In genomic region chr1:227416156-227416865, GRCh38 we compare ENCODE assay signal across 29 cellular contexts.
DNase-seq lines count a peak whose midpoint lies in the region; ATAC-seq, FAIRE-seq and TF ChIP-seq lines count a peak whose summit lies in the region.
"Had no signal": no experiment of that assay in that cellular context is flagged by ENCODE, and none has a peak within 500 bp of the region (broad histone marks: within the 10 kb centered on the region; RNA-seq: fewer than 3 reads in every experiment).

No MANE protein-coding gene starts in this region.

- H3K9me3 ChIP-seq in ascending aorta (no peaks in the 10 kb centered on the region), thoracic aorta (no peaks in the 10 kb centered on the region), neuronal stem cell (replicated peaks in 1 of 2; ENCODE audit: control insufficient read depth in 2 of 2, insufficient read depth in 1 of 2, low read depth in 1 of 2, low read length in 2 of 2) (no peaks in the 10 kb centered on the region)
- H3K9me3 ChIP-seq: spleen, testis, vagina had no signal

- no peak overlapping the region for H3K23ac ChIP-seq in neuronal stem cell (ENCODE audit: low read depth, low read length, poor library complexity)

- H2BK12ac ChIP-seq in neuronal stem cell (ENCODE audit: low read length), result no peak overlapping the region

- no peak overlapping the region for H2BK120ac ChIP-seq in neuronal stem cell (ENCODE audit: low read depth, low read length)

- H3K18ac ChIP-seq in neuronal stem cell (ENCODE audit: low read length), result no peak overlapping the region

- H3K27me3 Mint-ChIP-seq in GM23338 (ENCODE audit: insufficient read depth, low read depth, poor library complexity), result peaks cover 2% of the 10 kb centered on the region
- peaks cover 4 to 11% of the 10 kb centered on the region in 2 donors for H3K27me3 Mint-ChIP-seq in stimulated activated naive B cell treated with anti-CD40 and anti-IgM and Interleukin-4, amounts not matched to agents 10 μg/mL and 1 μg/mL and 100 μg/mL, for 72 hours

- no peak overlapping the region for H4K8ac ChIP-seq in neuronal stem cell (ENCODE audit: low read depth, low read length)

- H3K4me1 Mint-ChIP-seq in GM23338, result no peaks in the 10 kb centered on the region
- H3K4me1 Mint-ChIP-seq in stimulated activated naive B cell treated with anti-CD40 and anti-IgM and Interleukin-4, amounts not matched to agents 10 μg/mL and 1 μg/mL and 100 μg/mL, for 72 hours, result peaks cover 2 to 6% of the 10 kb centered on the region in 2 donors
- H3K4me1 Mint-ChIP-seq: activated CD4-positive, alpha-beta T cell treated with anti-CD3 and anti-CD28 coated beads, Interleukin-2, amount 10 ng/mL, durations not matched to agents 7 days and 5 days; activated naive CD4-positive, alpha-beta T cell treated with anti-CD3 and anti-CD28 coated beads, Interleukin-2, amount 10 ng/mL, durations not matched to agents 7 days and 5 days; CD8-positive, alpha-beta memory T cell had no signal

- H3K27ac ChIP-seq in GM23338 (ENCODE audit: low read depth) (no peak overlapping the region), ascending aorta (peak overlapping the region; percentile 23 to 64), thoracic aorta (peak overlapping the region; percentile 31 to 49), neuronal stem cell (replicated peaks; ENCODE audit: low read length) (no peak overlapping the region)
- H3K27ac ChIP-seq: epithelial cell of prostate, SK-N-MC, spleen, testis, vagina had no signal

- no peak for DNase-seq in GM23338 (ENCODE audit: low spot score)
- no peak for DNase-seq in ascending aorta (ENCODE audit: low spot score in 2 of 2)
- DNase-seq in fibroblast of peridontal ligament (ENCODE audit: extremely low read depth), result peak; percentile 66
- DNase-seq in thoracic aorta (ENCODE audit: low spot score), result no peak
- no peak for DNase-seq in D721Med (ENCODE audit: insufficient read length, low spot score)
- no peak for DNase-seq in stimulated activated naive B cell treated with anti-CD40 and anti-IgM and Interleukin-4, amounts not matched to agents 10 μg/mL and 1 μg/mL and 100 μg/mL, for 72 hours
- DNase-seq in neuronal stem cell (ENCODE audit: low spot score), result no peak
- DNase-seq: activated CD4-positive, alpha-beta T cell treated with anti-CD3 and anti-CD28 coated beads, Interleukin-2, amount 10 ng/mL, durations not matched to agents 7 days and 5 days; activated naive CD4-positive, alpha-beta T cell treated with anti-CD3 and anti-CD28 coated beads, Interleukin-2, amount 10 ng/mL, durations not matched to agents 7 days and 5 days; CD8-positive, alpha-beta memory T cell; DMS153; GDM1; left colon; midbrain; naive thymus-derived CD8-positive, alpha-beta T cell; NCI-H1694 treated with DMSO at 0.1 percent for 48 hours; NCI-H524 treated with DMSO at 0.1 percent for 48 hours; retina; spleen; stimulated activated CD4-positive, alpha-beta T cell treated with anti-CD3 and anti-CD28 coated beads, Interleukin-4, amount 100 ng/mL, for 1 hour; stimulated activated naive CD4-positive, alpha-beta T cell; T-helper 2 cell; testis had no signal

- no peaks in the 10 kb centered on the region for H3K4me1 ChIP-seq in GM23338 (ENCODE audit: insufficient read depth)
- peaks cover 0 to 12% of the 10 kb centered on the region in 2 donors for H3K4me1 ChIP-seq in ascending aorta
- peaks cover 0 to 14% of the 10 kb centered on the region in 2 donors for H3K4me1 ChIP-seq in thoracic aorta (ENCODE audit: control insufficient read depth in 1 of 2, low read depth in 2 of 2)
- no peaks in the 10 kb centered on the region for H3K4me1 ChIP-seq in neuronal stem cell (ENCODE audit: control insufficient read depth in 2 of 2, insufficient read depth in 1 of 2, low read depth in 1 of 2, low read length in 2 of 2)
- H3K4me1 ChIP-seq: spleen, vagina had no signal

- no peaks in the 10 kb centered on the region for H4K20me1 ChIP-seq in GM23338 (replicated peaks; ENCODE audit: insufficient read depth)

- H3K36me3 ChIP-seq in GM23338 (ENCODE audit: insufficient read depth) (no peaks in the 10 kb centered on the region), ascending aorta (no peaks in the 10 kb centered on the region), thoracic aorta (no peaks in the 10 kb centered on the region), neuronal stem cell (replicated peaks in 1 of 2; ENCODE audit: control insufficient read depth in 2 of 2, insufficient read depth in 2 of 2, low read length in 2 of 2) (no peaks in the 10 kb centered on the region)
- H3K36me3 ChIP-seq: spleen, vagina had no signal

- H2BK15ac ChIP-seq in neuronal stem cell (ENCODE audit: low read length), result no peak overlapping the region

- intact Hi-C loops in ascending aorta (cut with DNase I), result no loop called here

- H3K4me3 Mint-ChIP-seq in GM23338, result no peak overlapping the region
- H3K4me3 Mint-ChIP-seq in stimulated activated naive B cell treated with anti-CD40 and anti-IgM and Interleukin-4, amounts not matched to agents 10 μg/mL and 1 μg/mL and 100 μg/mL, for 72 hours, result no peak overlapping the region
- H3K4me3 Mint-ChIP-seq: activated CD4-positive, alpha-beta T cell treated with anti-CD3 and anti-CD28 coated beads, Interleukin-2, amount 10 ng/mL, durations not matched to agents 7 days and 5 days; activated naive CD4-positive, alpha-beta T cell treated with anti-CD3 and anti-CD28 coated beads, Interleukin-2, amount 10 ng/mL, durations not matched to agents 7 days and 5 days; activated T-helper 1 cell treated with anti-CD3 and anti-CD28 coated beads, Interleukin-12 subunit alpha, Interleukin-12 subunit beta, Interleukin-2, Interleukin-4 antibody, amounts not matched to agents 30 ng/mL and 10 ng/mL and 1 ng/mL, durations not matched to agents 14 hours and 24 hours and 36 hours; CD8-positive, alpha-beta memory T cell; naive thymus-derived CD8-positive, alpha-beta T cell had no signal

- no peak overlapping the region for H4K91ac ChIP-seq in neuronal stem cell (ENCODE audit: low read depth, low read length, poor library complexity)

- no peaks in the 10 kb centered on the region for H3K79me1 ChIP-seq in neuronal stem cell (ENCODE audit: low read depth, low read length)

- peaks cover 9% of the 10 kb centered on the region for H3K9me2 ChIP-seq in GM23338 (ENCODE audit: insufficient read depth)

- no peak for ATAC-seq in GM23338
- ATAC-seq in thoracic aorta (ENCODE audit: insufficient number of reproducible peaks, low FRiP score, low read depth), result no peak
- no peak for ATAC-seq in stimulated activated naive B cell treated with anti-CD40 and anti-IgM and Interleukin-4, amounts not matched to agents 10 μg/mL and 1 μg/mL and 100 μg/mL, for 72 hours (replicated peaks)
- ATAC-seq: left colon; naive thymus-derived CD8-positive, alpha-beta T cell had no signal

- H3K14ac ChIP-seq in neuronal stem cell (ENCODE audit: low read length), result no peak overlapping the region

- H3K4me2 ChIP-seq in GM23338 (no peak overlapping the region), neuronal stem cell (ENCODE audit: insufficient read depth, low read length, poor library complexity, severe bottlenecking) (no peak overlapping the region)

- no peak overlapping the region for H2AK5ac ChIP-seq in neuronal stem cell (ENCODE audit: low read depth, low read length)

- no peaks in the 10 kb centered on the region for H3K79me2 ChIP-seq in GM23338 (replicated peaks; ENCODE audit: insufficient read depth)

- H3K9me3 Mint-ChIP-seq in GM23338, result no peaks in the 10 kb centered on the region
- H3K9me3 Mint-ChIP-seq in stimulated activated naive B cell treated with anti-CD40 and anti-IgM and Interleukin-4, amounts not matched to agents 10 μg/mL and 1 μg/mL and 100 μg/mL, for 72 hours, result no peaks in the 10 kb centered on the region
- H3K9me3 Mint-ChIP-seq: activated CD4-positive, alpha-beta T cell treated with anti-CD3 and anti-CD28 coated beads, Interleukin-2, amount 10 ng/mL, durations not matched to agents 7 days and 5 days; activated naive CD4-positive, alpha-beta T cell treated with anti-CD3 and anti-CD28 coated beads, Interleukin-2, amount 10 ng/mL, durations not matched to agents 7 days and 5 days; activated T-helper 1 cell treated with anti-CD3 and anti-CD28 coated beads, Interleukin-12 subunit alpha, Interleukin-12 subunit beta, Interleukin-2, Interleukin-4 antibody, amounts not matched to agents 30 ng/mL and 10 ng/mL and 1 ng/mL, durations not matched to agents 14 hours and 24 hours and 36 hours; CD8-positive, alpha-beta memory T cell; naive thymus-derived CD8-positive, alpha-beta T cell had no signal

- H3K27me3 ChIP-seq in GM23338 (ENCODE audit: insufficient read depth) (no peaks in the 10 kb centered on the region), ascending aorta (no peaks in the 10 kb centered on the region), thoracic aorta (replicated peaks; ENCODE audit: insufficient read depth) (no peaks in the 10 kb centered on the region), neuronal stem cell (ENCODE audit: control insufficient read depth in 3 of 3, insufficient read depth in 3 of 3, low read depth in 1 of 3, low read length in 3 of 3) (peaks cover 0 to 2% (median 0%) of the 10 kb centered on the region in 3 experiments)
- H3K27me3 ChIP-seq: testis, vagina had no signal

- H3K4me3 ChIP-seq in GM23338, result no peak overlapping the region
- no peak overlapping the region for H3K4me3 ChIP-seq in ascending aorta
- H3K4me3 ChIP-seq in thoracic aorta, result no peak overlapping the region
- no peak overlapping the region for H3K4me3 ChIP-seq in neuronal stem cell (ENCODE audit: low read length in 2 of 2)
- H3K4me3 ChIP-seq: SK-N-MC, spleen, testis, vagina had no signal

- TF ChIP-seq CTCF in GM23338 (conservative IDR thresholded peaks at IDR 0.05; ENCODE audit: low read depth in 2 of 2) (no peak), ascending aorta (IDR thresholded peaks at IDR 0.05) (no peak), thoracic aorta (IDR thresholded peaks at IDR 0.05) (no peak), D721Med (IDR thresholded peaks at IDR 0.05; ENCODE audit: insufficient read depth, missing control alignments) (no peak)

- H3K4ac ChIP-seq in neuronal stem cell (ENCODE audit: low read length), result no peak overlapping the region

- no peaks in the 10 kb centered on the region for H3F3A ChIP-seq in GM23338 (replicated peaks; ENCODE audit: low read depth)

- FAIRE-seq in D721Med (lab: Jason Lieb, UNC), result no peak
- FAIRE-seq: frontal cortex, H1 had no signal

- no peaks in the 10 kb centered on the region for H3K36me3 Mint-ChIP-seq in GM23338 (ENCODE audit: low read depth)
- H3K36me3 Mint-ChIP-seq in stimulated activated naive B cell treated with anti-CD40 and anti-IgM and Interleukin-4, amounts not matched to agents 10 μg/mL and 1 μg/mL and 100 μg/mL, for 72 hours, result no peaks in the 10 kb centered on the region
- H3K36me3 Mint-ChIP-seq: activated naive CD4-positive, alpha-beta T cell treated with anti-CD3 and anti-CD28 coated beads, Interleukin-2, amount 10 ng/mL, durations not matched to agents 7 days and 5 days; CD8-positive, alpha-beta memory T cell; naive thymus-derived CD8-positive, alpha-beta T cell had no signal

- H3K27ac Mint-ChIP-seq in GM23338, result no peak overlapping the region
- no peak overlapping the region for H3K27ac Mint-ChIP-seq in stimulated activated naive B cell treated with anti-CD40 and anti-IgM and Interleukin-4, amounts not matched to agents 10 μg/mL and 1 μg/mL and 100 μg/mL, for 72 hours
- H3K27ac Mint-ChIP-seq: activated CD4-positive, alpha-beta T cell treated with anti-CD3 and anti-CD28 coated beads, Interleukin-2, amount 10 ng/mL, durations not matched to agents 7 days and 5 days; activated naive CD4-positive, alpha-beta T cell treated with anti-CD3 and anti-CD28 coated beads, Interleukin-2, amount 10 ng/mL, durations not matched to agents 7 days and 5 days; activated T-helper 1 cell treated with anti-CD3 and anti-CD28 coated beads, Interleukin-12 subunit alpha, Interleukin-12 subunit beta, Interleukin-2, Interleukin-4 antibody, amounts not matched to agents 30 ng/mL and 10 ng/mL and 1 ng/mL, durations not matched to agents 14 hours and 24 hours and 36 hours; CD8-positive, alpha-beta memory T cell; naive thymus-derived CD8-positive, alpha-beta T cell had no signal

- WGBS in neuronal stem cell (ENCODE audit: extremely low coverage in 2 of 2, insufficient read length in 2 of 2, insufficient replicate concordance in 1 of 2), 2 donors, result no CpG with 5 or more reads among the region's 6 CpGs

- H2AFZ ChIP-seq in GM23338, result peak overlapping the region; percentile 43; the same call in 1 of the 2 replicates
- no peak overlapping the region for H2AFZ ChIP-seq in neuronal stem cell (ENCODE audit: low read length)

- no peak overlapping the region for H3K9ac ChIP-seq in neuronal stem cell (ENCODE audit: low read depth, low read length, poor library complexity)

- no peak overlapping the region for H2BK5ac ChIP-seq in neuronal stem cell (ENCODE audit: low read length)

Comparison
In these comparisons a context has a peak if more than half of its experiments do, and no peak if none do; other contexts are left out.
1. H3K27ac ChIP-seq: peak in ascending aorta (2 of 2) and thoracic aorta (2 of 2); none in GM23338 (single experiment) and neuronal stem cell (single experiment).